31 cellular contexts compared by ENCODE assay signal in the genomic region with DNA sequence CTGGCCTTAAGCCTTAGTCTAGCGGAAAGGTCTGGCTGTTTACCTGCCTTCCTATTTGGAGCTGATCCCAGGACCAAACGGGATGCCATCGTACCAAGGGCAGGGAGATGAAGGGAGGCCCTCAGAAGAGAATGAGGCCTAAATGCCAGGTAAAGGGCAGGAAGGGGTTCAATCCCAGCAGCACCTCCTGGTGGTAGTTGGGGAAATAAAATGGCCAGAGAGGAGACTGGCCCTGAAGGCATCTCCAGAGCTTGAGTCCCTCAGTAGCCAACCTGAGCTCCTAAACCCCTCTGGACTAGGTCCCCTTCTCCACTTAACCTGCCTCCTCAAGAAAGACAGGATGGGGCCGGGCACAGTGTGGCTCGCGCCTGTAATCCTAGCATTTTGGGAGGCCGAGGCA. TPM values are rescaled to one million over a fixed set of nuclear protein-coding genes. Genes with fewer than 3 reads are reported as not detected.
DNase-seq lines count a peak whose midpoint lies in the region; ATAC-seq and TF ChIP-seq lines count a peak whose summit lies in the region.
"Had no signal": no experiment of that assay in that cellular context is flagged by ENCODE, and none has a peak within 500 bp of the region (broad histone marks: within the 10 kb centered on the region; RNA-seq: fewer than 3 reads in every experiment).

No MANE protein-coding gene starts in this region.

- H2BK15ac ChIP-seq in H9 (ENCODE audit: low read depth, low read length), result no peak overlapping the region

- H3K14ac ChIP-seq in H9 (ENCODE audit: insufficient read depth, low read length), result no peak overlapping the region

- H2BK20ac ChIP-seq in H9 (ENCODE audit: low read depth, low read length, poor library complexity, severe bottlenecking), result no peak overlapping the region

- H3K4ac ChIP-seq in H9 (ENCODE audit: low read depth, low read length), result no peak overlapping the region

- no peak overlapping the region for H3K4me3 Mint-ChIP-seq in activated T-cell treated with anti-CD3 and anti-CD28 coated beads, Interleukin-2, amount 50 U/mL, for 72 hours
- H3K4me3 Mint-ChIP-seq in H9, result no peak overlapping the region
- H3K4me3 Mint-ChIP-seq: activated naive CD8-positive, alpha-beta T cell treated with anti-CD3 and anti-CD28 coated beads, Interleukin-2, amount 10 ng/mL, durations not matched to agents 7 days and 5 days; activated T-cell treated with anti-CD3 and anti-CD28 coated beads, Interleukin-2, amount 50 U/mL, for 4 hours; CD4-positive, alpha-beta T cell; immature natural killer cell; natural killer cell treated with Interleukin-12 subunit alpha and Interleukin-12 subunit beta and Interleukin-15 and Interleukin-18, amount 100 ng/mL, for 72 hours; stimulated activated naive CD8-positive, alpha-beta T cell treated with anti-CD3 and anti-CD28 coated beads, Interleukin-15, amount 100 ng/mL, for 72 hours had no signal

- H2BK12ac ChIP-seq in H9 (ENCODE audit: insufficient read length, low read depth, low read length), result no peak overlapping the region

- no peaks in the 10 kb centered on the region for H3K27me3 Mint-ChIP-seq in activated T-cell treated with anti-CD3 and anti-CD28 coated beads, Interleukin-2, amount 50 U/mL, for 72 hours (ENCODE audit: low read depth)
- H3K27me3 Mint-ChIP-seq in H9 (ENCODE audit: low read depth), result no peaks in the 10 kb centered on the region; the same call in 1 of the 2 replicates
- H3K27me3 Mint-ChIP-seq: CD4-positive, alpha-beta T cell; natural killer cell treated with Interleukin-12 subunit alpha and Interleukin-12 subunit beta and Interleukin-15 and Interleukin-18, amount 100 ng/mL, for 72 hours; stimulated activated naive CD8-positive, alpha-beta T cell treated with anti-CD3 and anti-CD28 coated beads, Interleukin-15, amount 100 ng/mL, for 72 hours had no signal

- no peak overlapping the region for H3K18ac ChIP-seq in H9 (ENCODE audit: insufficient read length, low read depth, low read length)

- H3K4me3 ChIP-seq in brain microvascular endothelial cell (ENCODE audit: low read depth, low read length) (no peak overlapping the region), retinal pigment epithelial cell (ENCODE audit: low read length) (no peak overlapping the region)
- H3K4me3 ChIP-seq: colonic mucosa, ovary, SJCRH30, thoracic aorta had no signal

- H3K27ac Mint-ChIP-seq in activated T-cell treated with anti-CD3 and anti-CD28 coated beads, Interleukin-2, amount 50 U/mL, for 72 hours, result peak overlapping the region; percentile 91
- no peak overlapping the region for H3K27ac Mint-ChIP-seq in H9
- H3K27ac Mint-ChIP-seq: activated naive CD8-positive, alpha-beta T cell treated with anti-CD3 and anti-CD28 coated beads, Interleukin-2, amount 10 ng/mL, durations not matched to agents 7 days and 5 days; CD4-positive, alpha-beta T cell; immature natural killer cell; natural killer cell treated with Interleukin-12 subunit alpha and Interleukin-12 subunit beta and Interleukin-15 and Interleukin-18, amount 100 ng/mL, for 72 hours; stimulated activated naive CD8-positive, alpha-beta T cell treated with anti-CD3 and anti-CD28 coated beads, Interleukin-15, amount 100 ng/mL, for 72 hours had no signal

- TF ChIP-seq CTCF in H9 (conservative IDR thresholded peaks at IDR 0.05) (peak; percentile 42), brain microvascular endothelial cell (IDR thresholded peaks at IDR 0.05; ENCODE audit: low read depth, low read length, missing control alignments) (peak; percentile 19), retinal pigment epithelial cell (conservative IDR thresholded peaks at IDR 0.05; ENCODE audit: low read depth, low read length) (peak; percentile 12)

- no peak overlapping the region for H4K91ac ChIP-seq in H9 (ENCODE audit: insufficient read length, low read depth, low read length)

- no peaks in the 10 kb centered on the region for H3K36me3 ChIP-seq in brain microvascular endothelial cell (replicated peaks)
- H3K36me3 ChIP-seq: colonic mucosa, ovary, SJCRH30, thoracic aorta had no signal

- no CpG with 5 or more reads among the region's 7 CpGs for WGBS in H9 (ENCODE audit: extremely low coverage, insufficient read length, low lambda C conversion rate)

- no peaks in the 10 kb centered on the region for H3K27me3 ChIP-seq in H9 (ENCODE audit: insufficient read depth, low read length)
- no peaks in the 10 kb centered on the region for H3K27me3 ChIP-seq in brain microvascular endothelial cell (replicated peaks)
- H3K27me3 ChIP-seq: colonic mucosa, ovary, SJCRH30 had no signal

- no peak overlapping the region for H3K56ac ChIP-seq in H9 (ENCODE audit: insufficient read length, low read depth, low read length)

- no peak overlapping the region for H2BK120ac ChIP-seq in H9 (ENCODE audit: low read depth, low read length, poor library complexity, severe bottlenecking)

- no peak overlapping the region for H4K8ac ChIP-seq in H9 (replicated peaks; ENCODE audit: insufficient read length, low read depth, low read length)

- H3K23ac ChIP-seq in H9 (ENCODE audit: insufficient read length, low read depth, low read length), result no peak overlapping the region

- no peak overlapping the region for H2AK5ac ChIP-seq in H9 (ENCODE audit: insufficient read length, low read length)

- peaks cover 11% of the 10 kb centered on the region for H3K9me3 ChIP-seq in H9 (ENCODE audit: control insufficient read depth, low read depth, low read length)
- H3K9me3 ChIP-seq: colonic mucosa, SJCRH30, thoracic aorta had no signal

- H2AFZ ChIP-seq in H9 (ENCODE audit: low read length), result no peak overlapping the region

- no peaks in the 10 kb centered on the region for H3K79me1 ChIP-seq in H9 (ENCODE audit: insufficient read depth, low read depth, low read length, poor library complexity, severe bottlenecking)

- H3K4me1 Mint-ChIP-seq in activated T-cell treated with anti-CD3 and anti-CD28 coated beads, Interleukin-2, amount 50 U/mL, for 72 hours (ENCODE audit: low read depth), result no peaks in the 10 kb centered on the region
- peaks cover 0 to 3% of the 10 kb centered on the region in 2 experiments; a peak in 1 of 4 replicates for H3K4me1 Mint-ChIP-seq in H9
- H3K4me1 Mint-ChIP-seq: activated naive CD8-positive, alpha-beta T cell treated with anti-CD3 and anti-CD28 coated beads, Interleukin-2, amount 10 ng/mL, durations not matched to agents 7 days and 5 days; immature natural killer cell; stimulated activated naive CD8-positive, alpha-beta T cell treated with anti-CD3 and anti-CD28 coated beads, Interleukin-15, amount 100 ng/mL, for 72 hours had no signal

- no peaks in the 10 kb centered on the region for H3K79me2 ChIP-seq in H9 (ENCODE audit: insufficient read depth, low read length)

- no peak overlapping the region for H3T11ph ChIP-seq in H9 (ENCODE audit: low read length)

- no peak overlapping the region for H4K5ac ChIP-seq in H9 (ENCODE audit: insufficient read length, low read depth, low read length)

- no peaks in the 10 kb centered on the region for H3K4me1 ChIP-seq in H9 (ENCODE audit: insufficient read depth, low read length)
- H3K4me1 ChIP-seq: colonic mucosa, SJCRH30 had no signal

- DNase-seq in activated T-cell treated with anti-CD3 and anti-CD28 coated beads, Interleukin-2, amount 50 U/mL, for 72 hours, result no peak
- DNase-seq in activated T-cell treated with anti-CD3 and anti-CD28 coated beads, Interleukin-2, amount 50 U/mL, for 1 hour, result no peak
- DNase-seq in H9 (no peak), brain microvascular endothelial cell (no peak), retinal pigment epithelial cell (ENCODE audit: low read depth) (no peak), NAMALWA (ENCODE audit: low spot score) (no peak), NCI-H187 (lab: John Stamatoyannopoulos, UW) (no peak)
- DNase-seq in stimulated activated CD4-positive, alpha-beta T cell treated with anti-CD3 and anti-CD28 coated beads, Interleukin-15, amount 100 ng/mL, for 24 hours, result no peak
- DNase-seq: 8988T; activated CD4-positive, CD25-positive, alpha-beta regulatory T cell; activated gamma-delta T cell treated with Interleukin-2 at 50 U/mL for 16 hours; activated naive CD8-positive, alpha-beta T cell treated with anti-CD3 and anti-CD28 coated beads, Interleukin-2, amount 10 ng/mL, durations not matched to agents 7 days and 5 days; activated T-cell treated with anti-CD3 and anti-CD28 coated beads, Interleukin-2, amount 50 U/mL, for 4 hours; aorta; CD4-positive, alpha-beta T cell; colonic mucosa; effector CD4-positive, alpha-beta T cell; EL; immature natural killer cell; Kasumi-1; left colon; NCI-H446; ovary; retina; RPMI8226; SJCRH30; small intestine; stimulated activated CD8-positive, alpha-beta memory T cell treated with anti-CD3 and anti-CD28 coated beads, Interleukin-4, amount 100 ng/mL, for 48 hours; stimulated activated naive CD8-positive, alpha-beta T cell treated with anti-CD3 and anti-CD28 coated beads, Interleukin-15, amount 100 ng/mL, for 72 hours had no signal

- H3K9me3 Mint-ChIP-seq in activated T-cell treated with anti-CD3 and anti-CD28 coated beads, Interleukin-2, amount 50 U/mL, for 72 hours, result peaks cover 3% of the 10 kb centered on the region in 2 donors
- peaks cover 56 to 62% of the 10 kb centered on the region in 2 experiments for H3K9me3 Mint-ChIP-seq in H9

- no peak overlapping the region for H2BK5ac ChIP-seq in H9 (ENCODE audit: insufficient read length, low read length)

- in situ Hi-C loops in brain microvascular endothelial cell (cut with HindIII; ENCODE audit: low pct_ligation_motif_present, low sequenced_read_pairs), result no loop called here

- H3K9ac ChIP-seq in H9 (ENCODE audit: extremely low read depth, insufficient read length, low read length), result no peak overlapping the region

- no peak overlapping the region for H3K4me2 ChIP-seq in H9 (ENCODE audit: insufficient read depth, insufficient read length, low read length)

- H3K27ac ChIP-seq in H9 (ENCODE audit: insufficient read length, low read depth, low read length) (no peak overlapping the region), brain microvascular endothelial cell (no peak overlapping the region)
- H3K27ac ChIP-seq: colonic mucosa, ovary, SJCRH30, thoracic aorta had no signal

- no peaks in the 10 kb centered on the region for H3K23me2 ChIP-seq in H9 (ENCODE audit: insufficient read length, low read depth, low read length, poor library complexity, severe bottlenecking)

- H3K36me3 Mint-ChIP-seq in activated T-cell treated with anti-CD3 and anti-CD28 coated beads, Interleukin-2, amount 50 U/mL, for 72 hours (ENCODE audit: insufficient read depth in 2 of 2), result peaks cover 4 to 6% of the 10 kb centered on the region in 2 donors
- peaks cover 4 to 11% (median 7%) of the 10 kb centered on the region in 3 experiments; a peak in 3 of 7 replicates for H3K36me3 Mint-ChIP-seq in H9 (ENCODE audit: insufficient read depth in 1 of 3, low read depth in 3 of 3)

- ATAC-seq in activated T-cell treated with anti-CD3 and anti-CD28 coated beads, Interleukin-2, amount 50 U/mL, for 72 hours (replicated peaks in 1 of 2), result no peak
- ATAC-seq: activated T-cell treated with anti-CD3 and anti-CD28 coated beads, Interleukin-2, amount 50 U/mL, for 4 hours; left colon; natural killer cell treated with Interleukin-12 subunit alpha and Interleukin-12 subunit beta and Interleukin-15 and Interleukin-18, amount 100 ng/mL, for 72 hours; stimulated activated naive CD8-positive, alpha-beta T cell treated with anti-CD3 and anti-CD28 coated beads, Interleukin-15, amount 100 ng/mL, for 72 hours had no signal

- no peaks in the 10 kb centered on the region for H4K20me1 ChIP-seq in H9 (ENCODE audit: control insufficient read depth, insufficient read depth, insufficient read length)

RNA-seq across cellular contexts. Expression of gene KDM5C, which starts 53.7 kb away (rescaled TPM):
- total RNA-seq in activated T-cell treated with anti-CD3 and anti-CD28 coated beads, Interleukin-2, amount 50 U/mL, for 72 hours, result 100 to 1,000 TPM; 105 to 151 TPM
- 98.7 and 105 TPM in 2 replicates for total RNA-seq in H9 (2021)
